Comparison of ENCODE assay signal across 1 cellular context in genomic region chr15:90902656-90902995, GRCh38.
TF ChIP-seq lines count a peak whose summit lies in the region.

No MANE protein-coding gene starts in this region.

TF ChIP-seq in IMR-90, 13 proteins besides CTCF, POLR2A, EP300 and RAD21:
- TF ChIP-seq BHLHE40 (IDR thresholded peaks at IDR 0.05; ENCODE audit: low read depth, low read length) (no peak), RCOR1 (IDR thresholded peaks at IDR 0.05; ENCODE audit: insufficient replicate concordance, low read length) (no peak), NFE2L2 (IDR thresholded peaks at IDR 0.05; ENCODE audit: low read depth, low read length) (no peak), ELK1 (IDR thresholded peaks at IDR 0.05; ENCODE audit: borderline replicate concordance, low read depth, low read length) (no peak), MXI1 (IDR thresholded peaks at IDR 0.05; ENCODE audit: borderline replicate concordance, low read depth, low read length) (no peak), RFX5 (IDR thresholded peaks at IDR 0.05; ENCODE audit: low read depth, low read length) (no peak), CHD1 (IDR thresholded peaks at IDR 0.05; ENCODE audit: low read depth, low read length) (no peak), FOS (IDR thresholded peaks at IDR 0.05; ENCODE audit: low read depth, low read length) (no peak), CEBPB (IDR thresholded peaks at IDR 0.05; ENCODE audit: low read depth, low read length) (no peak), SMC3 (IDR thresholded peaks at IDR 0.05; ENCODE audit: low read depth, low read length) (no peak)
- TF ChIP-seq, protein P1, sequence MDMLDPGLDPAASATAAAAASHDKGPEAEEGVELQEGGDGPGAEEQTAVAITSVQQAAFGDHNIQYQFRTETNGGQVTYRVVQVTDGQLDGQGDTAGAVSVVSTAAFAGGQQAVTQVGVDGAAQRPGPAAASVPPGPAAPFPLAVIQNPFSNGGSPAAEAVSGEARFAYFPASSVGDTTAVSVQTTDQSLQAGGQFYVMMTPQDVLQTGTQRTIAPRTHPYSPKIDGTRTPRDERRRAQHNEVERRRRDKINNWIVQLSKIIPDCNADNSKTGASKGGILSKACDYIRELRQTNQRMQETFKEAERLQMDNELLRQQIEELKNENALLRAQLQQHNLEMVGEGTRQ (IDR thresholded peaks at IDR 0.05; ENCODE audit: low read depth, low read length): no peak
